8 cellular contexts compared by ENCODE assay signal in the genomic region with DNA sequence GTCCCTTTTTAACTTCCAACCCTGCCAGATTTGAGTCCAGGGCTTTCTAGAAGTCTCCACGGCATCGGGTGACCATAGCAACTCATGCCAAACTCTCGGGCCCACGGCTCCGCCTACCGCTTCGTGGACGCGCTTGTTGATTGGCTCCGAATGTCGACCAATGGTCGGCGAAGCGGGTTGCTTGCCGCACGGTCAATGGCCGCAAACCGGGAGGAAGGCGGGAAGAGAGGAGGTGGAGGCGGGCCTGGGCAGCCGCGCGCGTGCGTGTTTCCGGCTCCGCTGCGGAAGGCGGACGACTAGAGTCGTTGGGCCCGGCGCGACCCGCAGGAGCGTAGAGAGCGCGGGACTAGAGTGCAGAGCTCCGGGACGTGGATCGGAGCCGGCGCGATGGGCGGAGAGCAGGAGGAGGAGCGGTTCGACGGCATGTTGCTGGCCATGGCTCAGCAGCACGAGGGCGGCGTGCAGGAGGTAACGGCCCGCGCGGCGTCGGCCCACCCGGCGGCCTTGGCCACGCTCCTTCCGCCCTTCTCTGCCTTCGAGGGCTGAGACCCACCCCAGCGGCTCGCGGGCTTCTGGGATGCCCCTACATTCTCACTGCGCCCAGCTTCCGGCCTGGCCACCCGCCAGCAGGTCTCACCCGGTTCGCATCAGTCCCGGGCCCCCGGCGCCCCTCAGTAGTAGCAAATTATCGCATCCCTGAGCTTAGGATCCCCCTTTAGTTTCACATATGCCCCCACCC. TPM values are rescaled to one million over a fixed set of nuclear protein-coding genes. Genes with fewer than 3 reads are reported as not detected.
DNase-seq lines count a peak whose midpoint lies in the region; ATAC-seq lines count a peak whose summit lies in the region.

A gene (plus strand): TSS at position 282 of the 739 bp plus-strand sequence. CDS start 106 bp downstream, at position 388.

- ATAC-seq in GM19023 (IDR thresholded peaks at IDR 0.05; ENCODE audit: unreplicated experiment) (peak; percentile 95), HG03280 (IDR thresholded peaks at IDR 0.05; ENCODE audit: unreplicated experiment) (peak; percentile 98)

- peaks cover 3 to 7% (median 5%) of the 10 kb centered on the region in 3 donors for H3K27me3 Mint-ChIP-seq in immature natural killer cell (ENCODE audit: low read depth in 3 of 3)

- H3K4me1 Mint-ChIP-seq in immature natural killer cell, result peaks cover 34 to 40% of the 10 kb centered on the region in 2 donors

- peaks cover 0 to 6% (median 0%) of the 10 kb centered on the region in 3 donors for H3K36me3 Mint-ChIP-seq in immature natural killer cell

- no peaks in the 10 kb centered on the region for H3K9me3 Mint-ChIP-seq in immature natural killer cell

- H3K4me3 Mint-ChIP-seq in immature natural killer cell, result peak within 1 kb of the TSS; percentile 91 to 97 (median 95)

- DNase-seq in AG08396 (ENCODE audit: low spot score) (peak; percentile 97), NCI-H345 treated with DMSO at 0.1 percent for 48 hours (lab: John Stamatoyannopoulos, UW; ENCODE audit: unreplicated experiment) (peak; percentile 93), immature natural killer cell (peak; percentile 94 to 96 (median 96)), smooth muscle cell of the brain vasculature (ENCODE audit: low read depth, low spot score) (peak; percentile 93)
- DNase-seq in activated CD4-positive, CD25-positive, alpha-beta regulatory T cell (lab: John Stamatoyannopoulos, UW), result peak; percentile 85 to 95 (median 92)
- peak; percentile 95 for DNase-seq in central memory CD4-positive, alpha-beta T cell

- H3K27ac Mint-ChIP-seq in immature natural killer cell, result peak within 1 kb of the TSS; percentile 91 to 98 (median 96)

RNA-seq across cellular contexts. Expression of the gene that starts here (rescaled TPM):
- 100 to 1,000 TPM in 1 of 3 donors, 10 to 100 TPM in 2; 60.0 to 116 (median 70.4) TPM for polyA plus RNA-seq in immature natural killer cell

Comparison
In these comparisons a context has a peak if more than half of its experiments do, and no peak if none do; other contexts are left out.
1. Peak in every context shown above with its lines: DNase-seq and ATAC-seq.